8 cellular contexts compared by ENCODE assay signal in genomic region chr16:82344157-82344556, GRCh38.
DNase-seq lines count a peak whose midpoint lies in the region; ATAC-seq and TF ChIP-seq lines count a peak whose summit lies in the region.

No MANE protein-coding gene starts in this region.

- peak; percentile 88 for TF ChIP-seq CTCF in endodermal cell (conservative IDR thresholded peaks at IDR 0.05)

- peaks cover 23% of the 10 kb centered on the region for H3K4me1 Mint-ChIP-seq in endodermal cell

- H3K36me3 ChIP-seq in endodermal cell (ENCODE audit: control insufficient read depth, insufficient read depth, low read length) = no peaks in the 10 kb centered on the region

- H3K4me3 Mint-ChIP-seq in endodermal cell = no peak overlapping the region

- DNase-seq in DMS53 treated with DMSO at 0.1 percent for 48 hours (lab: John Stamatoyannopoulos, UW; ENCODE audit: unreplicated experiment) (peak; percentile 33), NAMALWA (ENCODE audit: low spot score) (peak; percentile 12), endodermal cell (peak; percentile 65), midbrain (lab: John Stamatoyannopoulos, UW) (peak; percentile 56), posterior vena cava (ENCODE audit: low spot score) (no peak), MV-4-11 (lab: John Stamatoyannopoulos, UW) (no peak)

- H3K27me3 Mint-ChIP-seq in endodermal cell (ENCODE audit: insufficient read depth) = peaks cover 34% of the 10 kb centered on the region

- intact Hi-C loops in posterior vena cava (cut with DNase I) = no loop called here

- H3K4me3 ChIP-seq in endodermal cell (ENCODE audit: low read length) = no peak overlapping the region

- H3K4me1 ChIP-seq in endodermal cell (ENCODE audit: control insufficient read depth, insufficient read depth, low read length) = no peaks in the 10 kb centered on the region

- ATAC-seq in GM21619 (IDR thresholded peaks at IDR 0.05; ENCODE audit: unreplicated experiment) (no peak), HG02610 (IDR thresholded peaks at IDR 0.05; ENCODE audit: unreplicated experiment) (no peak)

- WGBS in endodermal cell (ENCODE audit: insufficient coverage in 1 of 2, insufficient read length in 1 of 2), 2 experiments = 64 to 68% methylated on average over 3 to 4 of the region's 4 CpGs

- no peak overlapping the region for H3K27ac ChIP-seq in endodermal cell (ENCODE audit: low read depth, low read length)

- no peak overlapping the region for H3K9ac ChIP-seq in endodermal cell (ENCODE audit: extremely low read depth, low read length, poor library complexity, severe bottlenecking)

- H3K36me3 Mint-ChIP-seq in endodermal cell (ENCODE audit: low read depth) = no peaks in the 10 kb centered on the region

- peaks cover 6% of the 10 kb centered on the region for H3K27me3 ChIP-seq in endodermal cell (ENCODE audit: control insufficient read depth, insufficient read depth, low read length, poor library complexity, severe bottlenecking)

- peaks cover 8% of the 10 kb centered on the region for H3K9me3 Mint-ChIP-seq in endodermal cell

- H3K9me3 ChIP-seq in endodermal cell (ENCODE audit: control insufficient read depth, low read length) = peaks cover 13% of the 10 kb centered on the region

- no peak overlapping the region for H3K27ac Mint-ChIP-seq in endodermal cell

Comparison
In these comparisons a context has a peak if more than half of its experiments do, and no peak if none do; other contexts are left out.
1. DNase-seq: peak in DMS53 treated with DMSO at 0.1 percent for 48 hours (single experiment), NAMALWA (single experiment), endodermal cell (single experiment) and midbrain (single experiment); none in posterior vena cava (single experiment) and MV-4-11 (single experiment).